ENCODE assay signal across 14 cellular contexts in the genomic region with DNA sequence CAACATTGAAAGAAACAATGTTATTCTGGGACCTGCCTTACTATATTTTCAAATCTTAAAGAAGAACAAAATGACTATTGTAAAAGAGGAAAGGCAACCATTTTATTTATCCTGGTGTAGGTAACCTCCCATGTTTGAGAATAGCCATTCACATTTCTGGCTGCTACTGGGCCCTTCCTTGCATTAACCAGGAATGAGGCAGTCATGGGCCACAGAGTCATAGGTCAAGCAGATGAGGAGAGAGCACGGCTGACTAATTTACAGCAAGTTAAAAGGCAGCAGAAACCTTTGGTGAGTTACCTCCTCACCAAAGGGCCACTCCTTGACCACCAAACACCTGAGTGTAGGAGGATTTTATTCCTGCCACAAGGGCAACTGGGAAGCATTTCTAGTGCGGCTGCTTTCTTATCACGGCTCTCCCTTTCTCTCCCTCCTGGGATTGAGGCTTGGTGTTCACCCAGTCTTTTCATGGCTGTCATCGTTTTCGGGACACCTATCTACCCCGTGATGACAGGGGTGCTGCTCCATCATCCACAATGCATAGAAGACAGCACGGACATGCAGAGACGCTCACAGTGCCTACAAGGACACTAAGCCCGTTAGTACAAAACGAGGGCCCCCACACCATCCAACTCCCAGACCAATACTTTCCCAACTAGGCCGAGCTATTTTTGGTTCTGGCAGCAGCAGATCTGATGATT. TPM values are rescaled to one million over a fixed set of nuclear protein-coding genes. Genes with fewer than 3 reads are reported as not detected.
DNase-seq lines count a peak whose midpoint lies in the region; TF ChIP-seq lines count a peak whose summit lies in the region.
"Had no signal": no experiment of that assay in that cellular context is flagged by ENCODE, and none has a peak within 500 bp of the region (broad histone marks: within the 10 kb centered on the region; RNA-seq: fewer than 3 reads in every experiment).

No MANE protein-coding gene starts in this region.

- intact Hi-C loops in Calu3 (cut with micrococcal nuclease; ENCODE audit: unreplicated experiment) = no loop called here
- intact Hi-C loops in stomach (cut with DNase I; ENCODE audit: low total_unique reads) = no loop called here

- CTCF ChIA-PET in Calu3 (lab: Charles Lee) = no interaction called here

- H3K27me3 Mint-ChIP-seq in Calu3 (ENCODE audit: unreplicated experiment) = no peaks in the 10 kb centered on the region

- H3K9me3 ChIP-seq in cardiac muscle cell (ENCODE audit: low read depth) (no peaks in the 10 kb centered on the region), stomach (no peaks in the 10 kb centered on the region)

- H3K27ac ChIP-seq in cardiac muscle cell (peak overlapping the region; percentile 97), stomach (no peak overlapping the region)

- H3K4me1 ChIP-seq in cardiac muscle cell (ENCODE audit: low read depth) = peaks cover 51% of the 10 kb centered on the region
- peaks cover 0 to 13% (median 7%) of the 10 kb centered on the region in 4 donors for H3K4me1 ChIP-seq in stomach

- no TSS peak for BruUV-seq in Calu3 (replicated peaks; lab: Mats Ljungman, UMichigan)

- H3K27me3 ChIP-seq in cardiac muscle cell = no peaks in the 10 kb centered on the region
- H3K27me3 ChIP-seq in stomach = peaks cover 0 to 9% (median 7%) of the 10 kb centered on the region in 3 donors

- WGBS in stomach, 5 donors = 87 to 96% (median 92%) methylated on average over 11 of the region's 11 CpGs

- no peak for TF ChIP-seq EP300 in stomach (IDR thresholded peaks at IDR 0.05)

- no peak overlapping the region for H3K27ac Mint-ChIP-seq in Calu3 (ENCODE audit: unreplicated experiment)

- H3K4me3 Mint-ChIP-seq in Calu3 (ENCODE audit: low read depth, unreplicated experiment) = no peak overlapping the region

- H3K4me3 ChIP-seq in cardiac muscle cell (no peak overlapping the region), stomach (no peak overlapping the region)

- H3K36me3 ChIP-seq in cardiac muscle cell = no peaks in the 10 kb centered on the region
- H3K36me3 ChIP-seq in stomach = no peaks in the 10 kb centered on the region

- H3K4me1 Mint-ChIP-seq in Calu3 (ENCODE audit: low read depth, unreplicated experiment) = peaks cover 27% of the 10 kb centered on the region

- no peaks in the 10 kb centered on the region for H3K9me3 Mint-ChIP-seq in Calu3 (ENCODE audit: low read depth, unreplicated experiment)

- DNase-seq in Calu3 (peak; percentile 8), M059J (ENCODE audit: low read depth) (peak; percentile 64), cardiac muscle cell (ENCODE audit: low read depth in 1 of 2, low spot score in 1 of 2) (no peak), kidney tubule cell (ENCODE audit: low spot score) (peak; percentile 68), stomach (no peak), AG08395 (ENCODE audit: low spot score) (no peak), NCI-H748 (lab: John Stamatoyannopoulos, UW; ENCODE audit: unreplicated experiment) (no peak)
- no peak for DNase-seq in stimulated activated naive CD4-positive, alpha-beta T cell treated with Interleukin-2 at 50 U/mL for 16 hours (lab: John Stamatoyannopoulos, UW)
- DNase-seq: 8988T, C1 segment of cervical spinal cord, NCI-H1436 treated with DMSO at 0.1 percent for 48 hours, NCI-H2081 treated with DMSO at 0.1 percent for 48 hours, NCI-H2227 treated with DMSO at 0.1 percent for 48 hours, NCI-H526 treated with DMSO at 0.1 percent for 48 hours had no signal

- TF ChIP-seq POLR2A in stomach (IDR thresholded peaks at IDR 0.05) = no peak

- peaks cover 15% of the 10 kb centered on the region for H3K36me3 Mint-ChIP-seq in Calu3 (ENCODE audit: insufficient read depth, unreplicated experiment)

- TF ChIP-seq CTCF in Calu3 (IDR thresholded peaks at IDR 0.05; ENCODE audit: unreplicated experiment) (no peak), cardiac muscle cell (IDR thresholded peaks at IDR 0.05; ENCODE audit: low read depth, low read length) (no peak), stomach (IDR thresholded peaks at IDR 0.05) (no peak)

RNA-seq across cellular contexts. Expression of a gene that starts 4.4 kb away (rescaled TPM):
- total RNA-seq in Calu3 (2022) (85.8 and 89.9 TPM in 2 replicates), cardiac muscle cell (155 and 304 TPM in 2 replicates), stomach (100 to 1,000 TPM in 2 of 5 donors, 10 to 100 TPM in 3; 39.1 to 324 (median 56.1) TPM)
- total RNA-seq in M059J (2014; rRNA removed; shearing (Covaris generic)) = 85.6 and 156 TPM in 2 replicates
- polyA plus RNA-seq in cardiac muscle cell (162 and 244 TPM in 2 replicates), stomach (10 to 100 TPM in 2 of 3 donors, 1 to 10 TPM in 1; 9.7 to 18.5 (median 14.0) TPM)

Comparison
In these comparisons a context has a peak if more than half of its experiments do, and no peak if none do; other contexts are left out.
1. DNase-seq: peak in Calu3 (single experiment), M059J (single experiment) and kidney tubule cell (single experiment); none in cardiac muscle cell (0 of 2), stomach (single experiment), AG08395 (single experiment), NCI-H748 (single experiment) and stimulated activated naive CD4-positive, alpha-beta T cell treated with Interleukin-2 at 50 U/mL for 16 hours (single experiment).